ENCODE assay signal across 1 cellular context in the genomic region with DNA sequence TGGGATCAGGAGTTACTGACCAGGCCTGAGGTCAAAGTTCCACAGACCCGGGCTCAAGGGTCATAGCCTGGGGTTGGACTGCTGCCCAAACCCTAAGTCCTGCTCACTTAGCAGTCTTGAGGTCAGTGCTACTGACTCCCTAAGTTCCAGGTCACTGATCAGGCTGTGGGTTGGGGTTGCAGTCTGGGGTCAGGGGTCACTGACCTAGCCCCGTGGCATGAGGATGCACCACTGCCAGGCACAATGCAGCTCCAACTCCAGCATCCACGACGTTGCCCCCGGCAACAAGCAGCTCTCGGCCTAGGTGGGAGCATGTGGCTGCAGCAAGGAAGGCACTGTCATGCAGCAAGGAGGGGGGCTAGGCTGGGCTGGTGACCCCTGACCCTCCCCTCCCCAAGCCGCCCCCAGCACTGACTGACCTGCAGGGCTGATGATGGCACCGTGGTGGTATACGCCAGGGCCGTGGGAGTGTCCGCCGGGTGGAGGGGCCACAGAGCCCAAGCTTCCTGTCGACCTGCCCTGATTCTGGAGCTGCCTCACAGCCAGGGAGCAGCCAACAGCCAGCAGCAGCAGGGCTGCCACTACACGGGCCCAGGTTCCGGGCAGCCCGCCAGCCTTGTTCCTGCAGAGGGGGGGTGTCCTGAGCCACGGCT.
TF ChIP-seq lines count a peak whose summit lies in the region.

No MANE protein-coding gene starts in this region.

TF ChIP-seq in GM12878, 131 proteins besides CTCF, POLR2A, EP300 and RAD21:
- TF ChIP-seq NR2F1 (conservative IDR thresholded peaks at IDR 0.05) (0 out of 2 replicates have a peak, but pooled peaks have one; percentile 33), NRF1 (conservative IDR thresholded peaks at IDR 0.05; ENCODE audit: low read depth, low read length) (no peak)
- TF ChIP-seq, protein P1, sequence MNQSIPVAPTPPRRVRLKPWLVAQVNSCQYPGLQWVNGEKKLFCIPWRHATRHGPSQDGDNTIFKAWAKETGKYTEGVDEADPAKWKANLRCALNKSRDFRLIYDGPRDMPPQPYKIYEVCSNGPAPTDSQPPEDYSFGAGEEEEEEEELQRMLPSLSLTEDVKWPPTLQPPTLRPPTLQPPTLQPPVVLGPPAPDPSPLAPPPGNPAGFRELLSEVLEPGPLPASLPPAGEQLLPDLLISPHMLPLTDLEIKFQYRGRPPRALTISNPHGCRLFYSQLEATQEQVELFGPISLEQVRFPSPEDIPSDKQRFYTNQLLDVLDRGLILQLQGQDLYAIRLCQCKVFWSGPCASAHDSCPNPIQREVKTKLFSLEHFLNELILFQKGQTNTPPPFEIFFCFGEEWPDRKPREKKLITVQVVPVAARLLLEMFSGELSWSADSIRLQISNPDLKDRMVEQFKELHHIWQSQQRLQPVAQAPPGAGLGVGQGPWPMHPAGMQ (IDR thresholded peaks at IDR 0.05; ENCODE audit: borderline replicate concordance): no peak
TF ChIP-seq in GM12878: peak in this region for 1.
